22 cellular contexts compared by ENCODE assay signal in the genomic region with DNA sequence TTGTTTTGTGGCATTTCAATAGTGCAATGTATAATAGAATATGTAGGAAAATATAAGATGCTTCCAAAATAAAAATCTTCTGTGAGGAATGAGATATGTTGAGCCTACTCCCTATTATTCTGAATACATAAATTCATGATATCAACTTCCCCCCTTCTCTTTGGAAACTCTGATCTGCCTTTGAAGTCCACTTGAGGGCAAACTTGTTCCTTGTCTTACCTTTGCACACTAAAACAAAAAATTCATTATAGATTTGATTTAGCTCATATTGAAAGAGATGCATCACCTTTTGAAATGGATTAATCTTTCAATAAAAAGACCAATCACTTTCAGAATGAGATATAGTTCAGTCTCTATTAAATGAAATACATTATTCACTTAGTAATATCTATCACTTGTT.
"Had no signal": no experiment of that assay in that cellular context is flagged by ENCODE, and none has a peak within 500 bp of the region (broad histone marks: within the 10 kb centered on the region; RNA-seq: fewer than 3 reads in every experiment).

No MANE protein-coding gene starts in this region.

- H3K27me3 ChIP-seq: body of pancreas, esophagus muscularis mucosa, spleen, tibial artery had no signal

- ATAC-seq: activated CD8-positive, alpha-beta memory T cell treated with anti-CD3 and anti-CD28 coated beads, Interleukin-2, amount 10 ng/mL, durations not matched to agents 7 days and 5 days; body of pancreas; left lobe of liver; stimulated activated naive B cell treated with anti-CD40 and anti-IgM and Interleukin-4, amounts not matched to agents 10 μg/mL and 1 μg/mL and 100 μg/mL, for 72 hours had no signal

- H3K27ac ChIP-seq: body of pancreas, esophagus muscularis mucosa, spleen, tibial artery had no signal

- H3K36me3 ChIP-seq: esophagus muscularis mucosa, spleen, tibial artery had no signal

- H3K27me3 Mint-ChIP-seq: activated CD4-positive, alpha-beta memory T cell treated with anti-CD3 and anti-CD28 coated beads, Interleukin-2, amount 10 ng/mL, durations not matched to agents 7 days and 5 days; activated CD8-positive, alpha-beta memory T cell treated with anti-CD3 and anti-CD28 coated beads, Interleukin-2, amount 10 ng/mL, durations not matched to agents 7 days and 5 days; activated naive CD8-positive, alpha-beta T cell treated with anti-CD3 and anti-CD28 coated beads, Interleukin-2, amount 10 ng/mL, durations not matched to agents 7 days and 5 days; central memory CD8-positive, alpha-beta T cell; stimulated activated naive B cell treated with anti-CD40 and anti-IgM and Interleukin-4, amounts not matched to agents 10 μg/mL and 1 μg/mL and 100 μg/mL, for 72 hours had no signal

- H3K4me1 Mint-ChIP-seq: activated CD4-positive, alpha-beta memory T cell treated with anti-CD3 and anti-CD28 coated beads, Interleukin-2, amount 10 ng/mL, durations not matched to agents 7 days and 5 days; activated CD8-positive, alpha-beta memory T cell treated with anti-CD3 and anti-CD28 coated beads, Interleukin-2, amount 10 ng/mL, durations not matched to agents 7 days and 5 days; activated naive CD8-positive, alpha-beta T cell treated with anti-CD3 and anti-CD28 coated beads, Interleukin-2, amount 10 ng/mL, durations not matched to agents 7 days and 5 days; central memory CD8-positive, alpha-beta T cell; stimulated activated naive B cell treated with anti-CD40 and anti-IgM and Interleukin-4, amounts not matched to agents 10 μg/mL and 1 μg/mL and 100 μg/mL, for 72 hours had no signal

- H3K27ac Mint-ChIP-seq: activated CD4-positive, alpha-beta memory T cell treated with anti-CD3 and anti-CD28 coated beads, Interleukin-2, amount 10 ng/mL, durations not matched to agents 7 days and 5 days; activated CD8-positive, alpha-beta memory T cell treated with anti-CD3 and anti-CD28 coated beads, Interleukin-2, amount 10 ng/mL, durations not matched to agents 7 days and 5 days; activated naive CD8-positive, alpha-beta T cell treated with anti-CD3 and anti-CD28 coated beads, Interleukin-2, amount 10 ng/mL, durations not matched to agents 7 days and 5 days; activated T-helper 2 cell treated with anti-CD3 and anti-CD28 coated beads, Interferon-gamma antibody, Interleukin-2, Interleukin-4, amounts not matched to agents 10 μg/mL and 5 μg/mL and 100 μg/mL, durations not matched to agents 14 hours and 24 hours and 36 hours; mesothelial cell of epicardium; stimulated activated naive B cell treated with anti-CD40 and anti-IgM and Interleukin-4, amounts not matched to agents 10 μg/mL and 1 μg/mL and 100 μg/mL, for 72 hours; T-helper 2 cell treated with Interferon-gamma antibody and Interleukin-4, amounts not matched to agents 5 μg/mL and 100 μg/mL, for 36 hours had no signal

- DNase-seq: activated CD4-positive, alpha-beta memory T cell treated with anti-CD3 and anti-CD28 coated beads, Interleukin-2, amount 10 ng/mL, durations not matched to agents 7 days and 5 days; activated CD4-positive, alpha-beta T cell treated with anti-CD3 and anti-CD28 coated beads for 48 hours; activated CD4-positive, CD25-positive, alpha-beta regulatory T cell; activated CD8-positive, alpha-beta memory T cell treated with anti-CD3 and anti-CD28 coated beads, Interleukin-2, amount 10 ng/mL, durations not matched to agents 7 days and 5 days; activated naive CD4-positive, alpha-beta T cell treated with Interleukin-2 at 50 U/mL for 16 hours; activated naive CD8-positive, alpha-beta T cell treated with anti-CD3 and anti-CD28 coated beads, Interleukin-2, amount 10 ng/mL, durations not matched to agents 7 days and 5 days; amygdala; body of pancreas; cortex of kidney; foreskin melanocyte; spleen; stimulated activated naive B cell treated with anti-CD40 and anti-IgM and Interleukin-4, amounts not matched to agents 10 μg/mL and 1 μg/mL and 100 μg/mL, for 72 hours; tibial artery had no signal

- H3K4me3 Mint-ChIP-seq: activated CD4-positive, alpha-beta memory T cell treated with anti-CD3 and anti-CD28 coated beads, Interleukin-2, amount 10 ng/mL, durations not matched to agents 7 days and 5 days; activated CD8-positive, alpha-beta memory T cell treated with anti-CD3 and anti-CD28 coated beads, Interleukin-2, amount 10 ng/mL, durations not matched to agents 7 days and 5 days; activated naive CD8-positive, alpha-beta T cell treated with anti-CD3 and anti-CD28 coated beads, Interleukin-2, amount 10 ng/mL, durations not matched to agents 7 days and 5 days; central memory CD8-positive, alpha-beta T cell; mesothelial cell of epicardium; nephron; stimulated activated naive B cell treated with anti-CD40 and anti-IgM and Interleukin-4, amounts not matched to agents 10 μg/mL and 1 μg/mL and 100 μg/mL, for 72 hours; T-helper 2 cell treated with Interferon-gamma antibody and Interleukin-4, amounts not matched to agents 5 μg/mL and 100 μg/mL, for 36 hours had no signal

- H3K36me3 Mint-ChIP-seq: activated CD8-positive, alpha-beta memory T cell treated with anti-CD3 and anti-CD28 coated beads, Interleukin-2, amount 10 ng/mL, durations not matched to agents 7 days and 5 days; activated naive CD8-positive, alpha-beta T cell treated with anti-CD3 and anti-CD28 coated beads, Interleukin-2, amount 10 ng/mL, durations not matched to agents 7 days and 5 days; mesothelial cell of epicardium; stimulated activated naive B cell treated with anti-CD40 and anti-IgM and Interleukin-4, amounts not matched to agents 10 μg/mL and 1 μg/mL and 100 μg/mL, for 72 hours had no signal

- FAIRE-seq: keratinocyte had no signal

- H3K4me1 ChIP-seq: body of pancreas, spleen, tibial artery had no signal

- H3K9me3 ChIP-seq: body of pancreas, esophagus muscularis mucosa, tibial artery had no signal

- H3K4me3 ChIP-seq: body of pancreas, esophagus muscularis mucosa, lung, spleen, tibial artery had no signal
